Comparison of ENCODE assay signal across 7 cellular contexts in genomic region chr19:18386543-18387251, GRCh38. TPM values are rescaled to one million over a fixed set of nuclear protein-coding genes. Genes with fewer than 3 reads are reported as not detected.
DNase-seq lines count a peak whose midpoint lies in the region; ATAC-seq and TF ChIP-seq lines count a peak whose summit lies in the region.
"Had no signal": no experiment of that assay in that cellular context is flagged by ENCODE, and none has a peak within 500 bp of the region (broad histone marks: within the 10 kb centered on the region; RNA-seq: fewer than 3 reads in every experiment).

No MANE protein-coding gene starts in this region.

- TF ChIP-seq RAD21 in HCT116 (IDR thresholded peaks at IDR 0.05; ENCODE audit: low read depth): no peak

- peak overlapping the region; percentile 71 for H3K9ac ChIP-seq in HCT116 (ENCODE audit: low read length)

- H3K36me3 ChIP-seq in HCT116 (ENCODE audit: control insufficient read depth in 1 of 2, insufficient read depth in 2 of 2, low read length in 2 of 2): peaks cover 0 to 6% of the 10 kb centered on the region in 2 experiments; a peak in 2 of 4 replicates
- no peaks in the 10 kb centered on the region for H3K36me3 ChIP-seq in psoas muscle (ENCODE audit: insufficient read depth in 1 of 2, low read depth in 1 of 2)
- H3K36me3 ChIP-seq: thyroid gland had no signal

- H3K9me3 ChIP-seq in HCT116 (ENCODE audit: control insufficient read depth in 1 of 2, insufficient read depth in 1 of 2, low read depth in 1 of 2, low read length in 2 of 2) (no peaks in the 10 kb centered on the region), psoas muscle (no peaks in the 10 kb centered on the region)
- H3K9me3 ChIP-seq: thyroid gland had no signal

- ATAC-seq in HCT116 (no peak), psoas muscle (peak in 1 of 4 donors; percentile 15), HG03571 (IDR thresholded peaks at IDR 0.05; ENCODE audit: unreplicated experiment) (no peak), foreskin keratinocyte (no peak), HG02623 (IDR thresholded peaks at IDR 0.05; ENCODE audit: unreplicated experiment) (no peak)

- H2AFZ ChIP-seq in HCT116 (ENCODE audit: low read depth, low read length, poor library complexity, severe bottlenecking): no peak overlapping the region

- H3K4me3 ChIP-seq in HCT116 (replicated peaks in 1 of 2; ENCODE audit: low read depth in 1 of 2, low read length in 2 of 2) (peak overlapping the region; percentile 71 to 91), psoas muscle (peak overlapping the region; percentile 59)

- CTCF ChIA-PET in HCT116 (lab: Charles Lee): interaction anchor here (1.0 to 1.4 kb wide), 5 partner anchors 12 to 38 kb away, joined by 3 to 4 read pairs (median 3); partner anchors contain the start of gene SSBP4

- H3K27me3 ChIP-seq in HCT116 (ENCODE audit: insufficient read depth, low read length) (no peaks in the 10 kb centered on the region), psoas muscle (ENCODE audit: insufficient read depth in 3 of 3, low read length in 2 of 3) (peaks cover 0 to 6% (median 3%) of the 10 kb centered on the region in 3 donors), foreskin keratinocyte (peaks cover 36% of the 10 kb centered on the region)
- H3K27me3 ChIP-seq: thyroid gland had no signal

- peak overlapping the region; percentile 82 for H3K27ac ChIP-seq in HCT116 (ENCODE audit: low read depth, low read length)
- no peak overlapping the region for H3K27ac ChIP-seq in psoas muscle
- H3K27ac ChIP-seq in foreskin keratinocyte: no peak overlapping the region
- H3K27ac ChIP-seq: thyroid gland had no signal

- POLR2A ChIA-PET in HCT116 (lab: Charles Lee): interaction anchor here (0.5 to 4.5 kb wide), 19 partner anchors 11 to 700 kb away, joined by 3 to 32 read pairs (median 11); partner anchors contain the start of genes IQCN, JUND and SSBP4

- DNase-seq in HCT116 (ENCODE audit: low read depth, low spot score): no peak
- peak; percentile 38 for DNase-seq in dermis blood vessel endothelial cell
- DNase-seq in psoas muscle: no peak
- DNase-seq in foreskin keratinocyte: no peak

- TF ChIP-seq POLR2A in HCT116 (IDR thresholded peaks at IDR 0.05; ENCODE audit: borderline replicate concordance, extremely low read depth, insufficient read depth, insufficient read length): no peak

- intact Hi-C loops in HCT116 (cut with micrococcal nuclease): loop anchor here (2.0 kb wide), 1 partner anchor 38 kb away; no protein-coding TSS in a partner anchor
- intact Hi-C loops in psoas muscle (cut with DNase I): no loop called here

- TSS peak; percentile 66 for BruUV-seq in HCT116 (replicated peaks; lab: Mats Ljungman, UMichigan)

- peaks cover 57 to 89% of the 10 kb centered on the region in 2 experiments for H3K4me1 ChIP-seq in HCT116 (ENCODE audit: control insufficient read depth in 1 of 2, insufficient read depth in 2 of 2, low read length in 2 of 2)
- peaks cover 8% of the 10 kb centered on the region for H3K4me1 ChIP-seq in psoas muscle
- H3K4me1 ChIP-seq in foreskin keratinocyte: peaks cover 5% of the 10 kb centered on the region

- H3K4me2 ChIP-seq in HCT116 (ENCODE audit: low read length): peak overlapping the region; percentile 96

- peaks cover 16% of the 10 kb centered on the region for H3K79me2 ChIP-seq in HCT116 (ENCODE audit: insufficient read depth, low read length)

- WGBS in psoas muscle, 3 donors: 47 to 61% (median 49%) methylated on average over 13 of the region's 13 CpGs

- H3K9me2 ChIP-seq in HCT116 (ENCODE audit: insufficient read depth): no peaks in the 10 kb centered on the region

- TF ChIP-seq CTCF in HCT116 (IDR thresholded peaks at IDR 0.05 in 2 of 3, conservative IDR thresholded peaks at IDR 0.05 in 1 of 3; ENCODE audit: borderline replicate concordance in 1 of 3, insufficient read depth in 1 of 3, low read depth in 2 of 3, low read length in 2 of 3) (no peak), psoas muscle (IDR thresholded peaks at IDR 0.05) (no peak), foreskin keratinocyte (conservative IDR thresholded peaks at IDR 0.05) (no peak)

- RAD21 ChIA-PET in HCT116 (lab: Charles Lee; ENCODE audit: low non-redundant PET in 1 of 2, low total read pairs in 2 of 2, uncharacterized antibody in 2 of 2, unreplicated experiment in 2 of 2): interaction anchor here in 1 of 2 experiments (0.7 kb wide), 1 partner anchor 43 kb away, joined by 3 read pairs; no protein-coding TSS in a partner anchor

- H4K20me1 ChIP-seq in HCT116 (ENCODE audit: insufficient read depth): no peaks in the 10 kb centered on the region

TF ChIP-seq in HCT116, 20 proteins besides CTCF, POLR2A, EP300 and RAD21:
- TF ChIP-seq TCF7L2 (IDR thresholded peaks at IDR 0.05; ENCODE audit: borderline replicate concordance, extremely low read depth, insufficient read depth, insufficient read length) (no peak), JUND (IDR thresholded peaks at IDR 0.05) (0 out of 2 replicates have a peak, but pooled peaks have one; percentile 24), SIN3A (IDR thresholded peaks at IDR 0.05; ENCODE audit: low read depth) (0 out of 2 replicates have a peak, but pooled peaks have one; percentile 7), ZFX (IDR thresholded peaks at IDR 0.05) (no peak), ATF3 (IDR thresholded peaks at IDR 0.05) (no peak), POLR2AphosphoS5 (IDR thresholded peaks at IDR 0.05; ENCODE audit: low read depth, low read length) (peak; percentile 72)

RNA-seq across cellular contexts. Expression of gene GDF15, which starts 0.7 kb away (rescaled TPM):
- total RNA-seq in HCT116 (2021; ENCODE audit: unreplicated experiment) (425 TPM), dermis blood vessel endothelial cell (106 and 152 TPM in 2 replicates), psoas muscle (1 to 10 TPM in 2 of 4 donors, under 1 TPM in 2; 0.50 to 8.5 (median 2.2) TPM), foreskin keratinocyte (0.34 and 0.67 TPM in 2 replicates)
- 480 and 583 TPM in 2 replicates for polyA plus RNA-seq in HCT116 (2012)
- polyA plus RNA-seq in psoas muscle (10 to 100 TPM in 1 of 3 donors, under 1 TPM in 2; 0.27 to 37.1 (median 0.35) TPM), foreskin keratinocyte (0.48 and 0.57 TPM in 2 replicates)

RNA-seq across cellular contexts. Expression of gene LRRC25, which starts 10.7 kb away (rescaled TPM):
- total RNA-seq in HCT116 (2021; ENCODE audit: unreplicated experiment): 0.12 TPM
- polyA plus RNA-seq in HCT116 (2012): not detected in 2 replicates
- not detected in 2 replicates for total RNA-seq in dermis blood vessel endothelial cell
- 1 to 10 TPM; 2.0 to 4.1 (median 2.4) TPM for total RNA-seq in psoas muscle
- polyA plus RNA-seq in psoas muscle: 1 to 10 TPM in 2 of 3 donors, under 1 TPM in 1; 0.65 to 5.2 (median 1.3) TPM
- total RNA-seq in foreskin keratinocyte: not detected in 2 replicates
- polyA plus RNA-seq in foreskin keratinocyte: not detected in 2 replicates

RNA-seq across cellular contexts. Expression of gene SSBP4, which starts 32.5 kb away (rescaled TPM):
- total RNA-seq in HCT116 (2021; ENCODE audit: unreplicated experiment) (164 TPM), dermis blood vessel endothelial cell (88.8 and 96.7 TPM in 2 replicates), psoas muscle (10 to 100 TPM; 29.1 to 46.1 (median 29.6) TPM), foreskin keratinocyte (46.3 and 48.7 TPM in 2 replicates)
- 55.6 and 64.2 TPM in 2 replicates for polyA plus RNA-seq in HCT116 (2012)
- polyA plus RNA-seq in psoas muscle (10 to 100 TPM; 25.8 to 37.8 (median 28.6) TPM), foreskin keratinocyte (54.0 and 65.3 TPM in 2 replicates)

RNA-seq across cellular contexts. Expression of gene PGPEP1, which starts 46.3 kb away (rescaled TPM):
- total RNA-seq in HCT116 (2021; ENCODE audit: unreplicated experiment) (30.9 TPM), dermis blood vessel endothelial cell (28.2 and 29.6 TPM in 2 replicates), psoas muscle (10 to 100 TPM; 18.3 to 47.8 (median 31.7) TPM), foreskin keratinocyte (4.5 and 6.4 TPM in 2 replicates)
- polyA plus RNA-seq in HCT116 (2012): 22.4 and 23.8 TPM in 2 replicates
- polyA plus RNA-seq in psoas muscle (10 to 100 TPM in 1 of 3 donors, 1 to 10 TPM in 2; 8.0 to 13.8 (median 9.1) TPM), foreskin keratinocyte (2.9 and 4.2 TPM in 2 replicates)

RNA-seq across cellular contexts. Expression of gene ISYNA1, which starts 51.2 kb away (rescaled TPM):
- total RNA-seq in HCT116 (2021; ENCODE audit: unreplicated experiment) (365 TPM), dermis blood vessel endothelial cell (35.4 and 69.7 TPM in 2 replicates), psoas muscle (10 to 100 TPM in 3 of 4 donors, 1 to 10 TPM in 1; 9.8 to 17.0 (median 10.9) TPM), foreskin keratinocyte (16.5 and 19.9 TPM in 2 replicates)
- 282 and 302 TPM in 2 replicates for polyA plus RNA-seq in HCT116 (2012)
- polyA plus RNA-seq in psoas muscle (1 to 10 TPM; 6.3 to 8.6 (median 8.0) TPM), foreskin keratinocyte (22.1 and 23.2 TPM in 2 replicates)

Comparison
In these comparisons a context has a peak if more than half of its experiments do, and no peak if none do; other contexts are left out.
1. RNA of gene GDF15, which starts 0.7 kb away (total RNA-seq): 425 TPM in HCT116 (single experiment) and 106 to 152 TPM in dermis blood vessel endothelial cell; 0.50 to 8.5 TPM in psoas muscle and 0.34 to 0.67 TPM in foreskin keratinocyte; every median in the first group is over 10 times any median in the second.